18 cellular contexts compared by ENCODE assay signal in genomic region chr19:45567609-45568008, GRCh38. TPM values are rescaled to one million over a fixed set of nuclear protein-coding genes. Genes with fewer than 3 reads are reported as not detected.
"Had no signal": no experiment of that assay in that cellular context is flagged by ENCODE, and none has a peak within 500 bp of the region (broad histone marks: within the 10 kb centered on the region; RNA-seq: fewer than 3 reads in every experiment).

No MANE protein-coding gene starts in this region.

- H3K4me3 Mint-ChIP-seq: activated naive CD4-positive, alpha-beta T cell treated with anti-CD3 and anti-CD28 coated beads for 36 hours; activated T-helper 17 cell treated with anti-CD3 and anti-CD28 coated beads, Interleukin-2, amount 50 U/mL, for 72 hours; endodermal cell; immature natural killer cell; naive B cell; T-cell had no signal

- H3K27ac ChIP-seq: pancreas had no signal

- H3K9me3 Mint-ChIP-seq: activated naive CD4-positive, alpha-beta T cell treated with anti-CD3 and anti-CD28 coated beads for 36 hours; activated T-helper 17 cell treated with anti-CD3 and anti-CD28 coated beads, Interleukin-2, amount 50 U/mL, for 72 hours; endodermal cell; immature natural killer cell; T-cell had no signal

- H3K4me1 ChIP-seq: pancreas had no signal

- H3K27me3 Mint-ChIP-seq: activated T-helper 17 cell treated with anti-CD3 and anti-CD28 coated beads, Interleukin-2, amount 50 U/mL, for 72 hours; naive B cell; T-cell had no signal

- ATAC-seq: activated T-helper 17 cell treated with anti-CD3 and anti-CD28 coated beads, Interleukin-2, amount 50 U/mL, for 72 hours; left cardiac atrium; T-cell had no signal

- DNase-seq: activated CD4-positive, alpha-beta T cell treated with anti-CD3 and anti-CD28 coated beads for 1 hour; activated CD4-positive, alpha-beta T cell treated with anti-CD3 and anti-CD28 coated beads, Interleukin-2, amount 50 U/mL, for 4 hours; activated naive CD4-positive, alpha-beta T cell treated with anti-CD3 and anti-CD28 coated beads for 36 hours; activated T-cell treated with anti-CD3 and anti-CD28 coated beads for 4 hours; endodermal cell; immature natural killer cell; left cardiac atrium; naive B cell; pancreas; SK-N-SH; stimulated activated CD4-positive, alpha-beta T cell treated with anti-CD3 and anti-CD28 coated beads, Interleukin-4, amount 100 ng/mL, for 4 hours; stimulated activated CD8-positive, alpha-beta memory T cell treated with anti-CD3 and anti-CD28 coated beads, Interleukin-4, amount 100 ng/mL, for 48 hours; stimulated activated naive CD4-positive, alpha-beta T cell treated with Interleukin-2 at 50 U/mL for 16 hours; T-cell; T-helper 9 cell; transverse colon had no signal

- H3K36me3 Mint-ChIP-seq: immature natural killer cell, naive B cell had no signal

- H3K4me2 ChIP-seq: SK-N-SH had no signal

- H3K27ac Mint-ChIP-seq: activated naive CD4-positive, alpha-beta T cell treated with anti-CD3 and anti-CD28 coated beads for 36 hours; activated T-helper 17 cell treated with anti-CD3 and anti-CD28 coated beads, Interleukin-2, amount 50 U/mL, for 72 hours; endodermal cell; immature natural killer cell had no signal

- H3K4me3 ChIP-seq: pancreas, transverse colon had no signal

- H3K27me3 ChIP-seq: pancreas, transverse colon had no signal

- H3K9ac ChIP-seq: SK-N-SH had no signal

- H3K36me3 ChIP-seq: pancreas, transverse colon had no signal

- H3K9me3 ChIP-seq: pancreas, SK-N-SH, transverse colon had no signal

RNA-seq across cellular contexts. Expression of gene GPR4, which starts 34.4 kb away (rescaled TPM):
- total RNA-seq: activated naive CD4-positive, alpha-beta T cell treated with anti-CD3 and anti-CD28 coated beads for 36 hours; chondrocyte; endodermal cell had no signal
- polyA plus RNA-seq: immature natural killer cell had no signal
